In the genomic region with DNA sequence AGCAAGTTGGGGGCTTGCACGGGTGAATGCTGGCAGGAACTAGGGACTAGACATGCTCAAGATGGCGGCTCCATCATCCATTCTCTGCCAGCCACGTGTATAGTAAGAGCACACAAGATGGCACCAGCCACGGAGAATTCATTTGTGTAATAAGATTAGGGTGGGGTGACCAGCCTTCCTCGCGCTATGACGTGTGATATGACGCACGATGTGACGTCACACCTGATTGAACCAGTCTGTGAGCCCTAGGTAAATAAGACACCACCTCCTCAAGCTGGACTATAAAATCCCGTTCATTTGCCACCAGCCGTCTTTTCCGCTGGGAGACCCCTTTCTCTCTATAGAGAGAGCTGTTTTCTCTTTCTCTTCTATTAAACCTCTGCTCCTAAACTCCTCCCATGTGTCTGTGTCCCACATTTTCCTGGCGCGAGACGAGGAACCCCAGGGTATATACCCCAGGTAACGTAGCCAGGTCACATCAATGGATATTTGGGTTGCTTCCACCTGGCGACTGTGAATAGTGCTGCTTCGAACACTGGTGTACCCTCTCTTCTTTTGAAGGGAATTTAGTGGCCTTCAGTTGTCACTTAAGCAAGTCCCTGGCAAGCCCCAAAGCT, we compare ENCODE assay signal across 16 cellular contexts. TPM values are rescaled to one million over a fixed set of nuclear protein-coding genes. Genes with fewer than 3 reads are reported as not detected.
A peak's percentile ranks its signal among the peaks of the same experiment; 100 is the strongest.
DNase-seq lines count a peak whose midpoint lies in the region; ATAC-seq and TF ChIP-seq lines count a peak whose summit lies in the region.
"Had no signal": no experiment of that assay in that cellular context is flagged by ENCODE, and none has a peak within 500 bp of the region (broad histone marks: within the 10 kb centered on the region; RNA-seq: fewer than 3 reads in every experiment).

No MANE protein-coding gene starts in this region.

- H3K23ac ChIP-seq in mesenchymal stem cell (ENCODE audit: low read length in 2 of 2) (no peak overlapping the region), neuronal stem cell (ENCODE audit: low read depth, low read length, poor library complexity) (no peak overlapping the region)

- peak overlapping the region in 1 of 9 donors; percentile 51 for H3K27ac Mint-ChIP-seq in naive thymus-derived CD4-positive, alpha-beta T cell
- H3K27ac Mint-ChIP-seq: CD4-positive, alpha-beta memory T cell had no signal

- H3K4me2 ChIP-seq in MM.1S (ENCODE audit: low read depth, low read length) (no peak overlapping the region), mesenchymal stem cell (ENCODE audit: low read length, poor library complexity, severe bottlenecking) (no peak overlapping the region), neuronal stem cell (ENCODE audit: insufficient read depth, low read length, poor library complexity, severe bottlenecking) (no peak overlapping the region)

- no peak overlapping the region for H2BK12ac ChIP-seq in mesenchymal stem cell (ENCODE audit: low read length in 2 of 2)
- H2BK12ac ChIP-seq in neuronal stem cell (ENCODE audit: low read length), result no peak overlapping the region

- no peaks in the 10 kb centered on the region for H3K4me1 Mint-ChIP-seq in naive thymus-derived CD4-positive, alpha-beta T cell
- H3K4me1 Mint-ChIP-seq: CD4-positive, alpha-beta memory T cell had no signal

- H3K4ac ChIP-seq in mesenchymal stem cell (ENCODE audit: low read depth in 1 of 2, low read length in 2 of 2) (no peak overlapping the region), neuronal stem cell (ENCODE audit: low read length) (no peak overlapping the region)

- H3K9me2 ChIP-seq in MM.1S (replicated peaks; ENCODE audit: insufficient read depth, low read length), result no peaks in the 10 kb centered on the region

- no peak overlapping the region for H3K9ac ChIP-seq in MM.1S (ENCODE audit: low read length)
- no peak overlapping the region for H3K9ac ChIP-seq in mesenchymal stem cell (ENCODE audit: low read length)
- no peak overlapping the region for H3K9ac ChIP-seq in neuronal stem cell (ENCODE audit: low read depth, low read length, poor library complexity)
- H3K9ac ChIP-seq: GM23248 had no signal

- no peaks in the 10 kb centered on the region for H3K9me3 Mint-ChIP-seq in naive thymus-derived CD4-positive, alpha-beta T cell
- H3K9me3 Mint-ChIP-seq: CD4-positive, alpha-beta memory T cell had no signal

- H3K4me3 ChIP-seq in MM.1S (ENCODE audit: low read length) (no peak overlapping the region), mesenchymal stem cell (ENCODE audit: insufficient read depth in 1 of 2, low read depth in 1 of 2, low read length in 2 of 2) (no peak overlapping the region), neuronal stem cell (ENCODE audit: low read length in 2 of 2) (no peak overlapping the region), upper lobe of right lung (no peak overlapping the region)
- H3K4me3 ChIP-seq in naive thymus-derived CD4-positive, alpha-beta T cell (ENCODE audit: low read length), result no peak overlapping the region
- H3K4me3 ChIP-seq: GM23248 had no signal

- H2AFZ ChIP-seq in MM.1S (ENCODE audit: low read length), result no peak overlapping the region
- H2AFZ ChIP-seq in mesenchymal stem cell (ENCODE audit: low read depth, low read length), result no peak overlapping the region
- H2AFZ ChIP-seq in neuronal stem cell (ENCODE audit: low read length), result peak overlapping the region; percentile 23
- H2AFZ ChIP-seq: GM23248 had no signal

- H2BK15ac ChIP-seq in mesenchymal stem cell (ENCODE audit: low read depth, poor library complexity, severe bottlenecking) (peak overlapping the region; percentile 38), neuronal stem cell (ENCODE audit: low read length) (no peak overlapping the region)

- CTCF ChIA-PET in naive thymus-derived CD4-positive, alpha-beta T cell (lab: Charles Lee), result no interaction called here

- H4K8ac ChIP-seq in mesenchymal stem cell (ENCODE audit: low read length), result no peak overlapping the region
- H4K8ac ChIP-seq in neuronal stem cell (ENCODE audit: low read depth, low read length), result no peak overlapping the region

- H4K20me1 ChIP-seq in MM.1S (ENCODE audit: insufficient read depth, low read length), result no peaks in the 10 kb centered on the region

- 89% methylated on average over 19 of the region's 19 CpGs for WGBS in mesenchymal stem cell
- no CpG with 5 or more reads among the region's 19 CpGs for WGBS in neuronal stem cell (ENCODE audit: extremely low coverage in 2 of 2, insufficient read length in 2 of 2, insufficient replicate concordance in 1 of 2), 2 donors

- H3K9me3 ChIP-seq in MM.1S (replicated peaks; ENCODE audit: insufficient read depth, low read length) (no peaks in the 10 kb centered on the region), mesenchymal stem cell (ENCODE audit: control insufficient read depth, low read length) (no peaks in the 10 kb centered on the region), neuronal stem cell (replicated peaks in 1 of 2; ENCODE audit: control insufficient read depth in 2 of 2, insufficient read depth in 1 of 2, low read depth in 1 of 2, low read length in 2 of 2) (no peaks in the 10 kb centered on the region), upper lobe of right lung (no peaks in the 10 kb centered on the region)
- no peaks in the 10 kb centered on the region for H3K9me3 ChIP-seq in naive thymus-derived CD4-positive, alpha-beta T cell (ENCODE audit: control insufficient read depth in 2 of 3, low read length in 3 of 3)

- DNase-seq in MM.1S (peak; percentile 4), mesenchymal stem cell (no peak), neuronal stem cell (ENCODE audit: low spot score) (no peak), SKM-1 treated with dmso at 0.1 percent for 144 hours (lab: John Stamatoyannopoulos, UW; ENCODE audit: unreplicated experiment) (no peak), upper lobe of right lung (no peak)
- no peak for DNase-seq in naive thymus-derived CD4-positive, alpha-beta T cell
- DNase-seq: C1 segment of cervical spinal cord; Calu3; CD4-positive, alpha-beta memory T cell; COR-L47; DMS53; DMS79 treated with DMSO at 0.1 percent for 48 hours; GF-D8; GM23248; H7; HCEC 1CT had no signal

- peaks cover 0 to 24% (median 20%) of the 10 kb centered on the region in 5 donors for H3K27me3 Mint-ChIP-seq in naive thymus-derived CD4-positive, alpha-beta T cell

- H3K36me3 Mint-ChIP-seq in naive thymus-derived CD4-positive, alpha-beta T cell, result no peaks in the 10 kb centered on the region
- H3K36me3 Mint-ChIP-seq: CD4-positive, alpha-beta memory T cell had no signal

- H3K4me1 ChIP-seq in MM.1S (ENCODE audit: low read length) (no peaks in the 10 kb centered on the region), mesenchymal stem cell (ENCODE audit: control insufficient read depth, insufficient read depth, low read depth, low read length) (no peaks in the 10 kb centered on the region), neuronal stem cell (ENCODE audit: control insufficient read depth in 2 of 2, insufficient read depth in 1 of 2, low read depth in 1 of 2, low read length in 2 of 2) (peaks cover 0 to 3% of the 10 kb centered on the region in 2 donors), upper lobe of right lung (peaks cover 3% of the 10 kb centered on the region)
- H3K4me1 ChIP-seq in naive thymus-derived CD4-positive, alpha-beta T cell (ENCODE audit: control insufficient read depth in 2 of 2, insufficient read depth in 2 of 2, low read length in 2 of 2), result no peaks in the 10 kb centered on the region

- no peak overlapping the region for H3K4me3 Mint-ChIP-seq in naive thymus-derived CD4-positive, alpha-beta T cell
- H3K4me3 Mint-ChIP-seq: CD4-positive, alpha-beta memory T cell had no signal

- H3K79me2 ChIP-seq in MM.1S (ENCODE audit: low read length), result no peaks in the 10 kb centered on the region

- H3K36me3 ChIP-seq in MM.1S (replicated peaks; ENCODE audit: insufficient read depth, low read length) (no peaks in the 10 kb centered on the region), mesenchymal stem cell (ENCODE audit: control insufficient read depth in 1 of 2, insufficient read depth in 2 of 2, low read depth in 1 of 2, low read length in 2 of 2) (no peaks in the 10 kb centered on the region), neuronal stem cell (replicated peaks in 1 of 2; ENCODE audit: control insufficient read depth in 2 of 2, insufficient read depth in 2 of 2, low read length in 2 of 2) (no peaks in the 10 kb centered on the region), upper lobe of right lung (no peaks in the 10 kb centered on the region)
- no peaks in the 10 kb centered on the region for H3K36me3 ChIP-seq in naive thymus-derived CD4-positive, alpha-beta T cell (ENCODE audit: control insufficient read depth in 2 of 3, insufficient read depth in 3 of 3, low read length in 3 of 3)

- H3K27me3 ChIP-seq in MM.1S (replicated peaks; ENCODE audit: insufficient read depth, low read length), result no peaks in the 10 kb centered on the region
- peaks cover 9 to 34% of the 10 kb centered on the region in 2 experiments for H3K27me3 ChIP-seq in mesenchymal stem cell (ENCODE audit: control insufficient read depth in 1 of 2, insufficient read depth in 1 of 2, low read length in 2 of 2)
- peaks cover 0 to 4% (median 0%) of the 10 kb centered on the region in 3 experiments for H3K27me3 ChIP-seq in neuronal stem cell (ENCODE audit: control insufficient read depth in 3 of 3, insufficient read depth in 3 of 3, low read depth in 1 of 3, low read length in 3 of 3)
- H3K27me3 ChIP-seq in upper lobe of right lung, result no peaks in the 10 kb centered on the region
- no peaks in the 10 kb centered on the region for H3K27me3 ChIP-seq in naive thymus-derived CD4-positive, alpha-beta T cell (ENCODE audit: control insufficient read depth in 2 of 2, insufficient read depth in 2 of 2, low read length in 2 of 2)

- intact Hi-C loops in upper lobe of right lung (cut with DNase I), result no loop called here
- intact Hi-C loops in naive thymus-derived CD4-positive, alpha-beta T cell (cut with micrococcal nuclease), result no loop called here

- H3K14ac ChIP-seq in mesenchymal stem cell (ENCODE audit: low read length in 2 of 2), result no peak overlapping the region
- H3K14ac ChIP-seq in neuronal stem cell (ENCODE audit: low read length), result no peak overlapping the region

- H2BK5ac ChIP-seq in mesenchymal stem cell (ENCODE audit: low read depth, low read length, poor library complexity, severe bottlenecking), result no peak overlapping the region
- H2BK5ac ChIP-seq in neuronal stem cell (ENCODE audit: low read length), result no peak overlapping the region

- POLR2A ChIA-PET in naive thymus-derived CD4-positive, alpha-beta T cell (lab: Charles Lee), result no interaction called here

- no peak for TF ChIP-seq CTCF in MM.1S (IDR thresholded peaks at IDR 0.05; ENCODE audit: low read length)
- no peak for TF ChIP-seq CTCF in upper lobe of right lung (IDR thresholded peaks at IDR 0.05)

- no peak overlapping the region for H2AK5ac ChIP-seq in mesenchymal stem cell (ENCODE audit: low read length, severe bottlenecking)
- H2AK5ac ChIP-seq in neuronal stem cell (ENCODE audit: low read depth, low read length), result no peak overlapping the region

- no peaks in the 10 kb centered on the region for H3F3A ChIP-seq in MM.1S (ENCODE audit: insufficient read depth, low read length)

- H3K27ac ChIP-seq in MM.1S (ENCODE audit: low read length) (no peak overlapping the region), mesenchymal stem cell (ENCODE audit: low read length, poor library complexity, severe bottlenecking) (no peak overlapping the region), neuronal stem cell (replicated peaks; ENCODE audit: low read length) (no peak overlapping the region), upper lobe of right lung (no peak overlapping the region)
- H3K27ac ChIP-seq in naive thymus-derived CD4-positive, alpha-beta T cell (ENCODE audit: low read depth, low read length), result no peak overlapping the region
- H3K27ac ChIP-seq: GM23248 had no signal

- H3K79me1 ChIP-seq in mesenchymal stem cell (replicated peaks; ENCODE audit: low read length, poor library complexity, severe bottlenecking) (no peaks in the 10 kb centered on the region), neuronal stem cell (ENCODE audit: low read depth, low read length) (no peaks in the 10 kb centered on the region)

- ATAC-seq in upper lobe of right lung, result no peak
- no peak for ATAC-seq in naive thymus-derived CD4-positive, alpha-beta T cell

- no peak overlapping the region for H4K91ac ChIP-seq in mesenchymal stem cell (ENCODE audit: low read length)
- no peak overlapping the region for H4K91ac ChIP-seq in neuronal stem cell (ENCODE audit: low read depth, low read length, poor library complexity)

- H2BK120ac ChIP-seq in mesenchymal stem cell (ENCODE audit: low read depth, low read length) (no peak overlapping the region), neuronal stem cell (ENCODE audit: low read depth, low read length) (no peak overlapping the region)

- H3K18ac ChIP-seq in mesenchymal stem cell (ENCODE audit: low read depth in 1 of 2, low read length in 2 of 2) (no peak overlapping the region), neuronal stem cell (ENCODE audit: low read length) (no peak overlapping the region)

RNA-seq across cellular contexts. Expression of a gene that starts 18.1 kb away (rescaled TPM):
- polyA plus RNA-seq in mesenchymal stem cell (2013, experiment 1 of 2), result 18.3 TPM
- polyA plus RNA-seq in mesenchymal stem cell (2013, experiment 2 of 2), result 17.6 TPM
- 18.8 TPM for polyA plus RNA-seq in neuronal stem cell (2013, experiment 1 of 2)
- polyA plus RNA-seq in neuronal stem cell (2013, experiment 2 of 2), result 18.5 TPM
- total RNA-seq in upper lobe of right lung, result 26.7 TPM
- 10 to 100 TPM; 21.6 to 47.5 (median 34.7) TPM for total RNA-seq in naive thymus-derived CD4-positive, alpha-beta T cell
- polyA plus RNA-seq in naive thymus-derived CD4-positive, alpha-beta T cell, result 10 to 100 TPM; 35.3 to 42.6 TPM
